In the genomic region with DNA sequence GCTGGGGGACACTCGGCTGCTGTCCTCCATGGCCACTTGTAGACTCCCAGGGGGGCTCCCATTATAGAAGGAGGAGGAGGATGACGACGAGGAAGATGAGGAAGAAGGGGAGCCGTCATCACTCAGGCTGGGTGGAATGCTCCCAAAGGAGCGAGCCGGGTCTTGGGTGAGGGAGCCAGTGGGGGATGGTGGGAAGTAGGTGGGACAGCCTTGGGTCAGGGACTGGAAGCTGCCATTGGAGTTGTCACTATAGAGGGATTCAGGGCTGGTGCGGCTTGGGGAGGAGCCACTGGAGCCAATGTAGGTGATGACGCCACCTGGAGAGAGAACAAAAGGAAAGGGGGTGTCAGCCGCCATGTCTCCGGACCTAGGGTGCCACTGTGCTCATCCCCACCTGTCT, we compare ENCODE assay signal across 10 cellular contexts. TPM values are rescaled to one million over a fixed set of nuclear protein-coding genes. Genes with fewer than 3 reads are reported as not detected.
DNase-seq lines count a peak whose midpoint lies in the region; ATAC-seq and TF ChIP-seq lines count a peak whose summit lies in the region.
"Had no signal": no experiment of that assay in that cellular context is flagged by ENCODE, and none has a peak within 500 bp of the region (broad histone marks: within the 10 kb centered on the region; RNA-seq: fewer than 3 reads in every experiment).

No MANE protein-coding gene starts in this region.

- no peak for TF ChIP-seq POLR2A in gastrocnemius medialis (IDR thresholded peaks at IDR 0.05)

- intact Hi-C loops in gastrocnemius medialis (cut with DNase I; ENCODE audit: low total_unique reads) = no loop called here

- peaks cover 37% of the 10 kb centered on the region for H3K4me1 Mint-ChIP-seq in WTC11

- ATAC-seq in RWPE2 (ENCODE audit: low read depth) (no peak), gastrocnemius medialis (no peak), WTC11 (no peak)

- DNase-seq in RWPE2 (ENCODE audit: low spot score) (no peak), fibroblast of the aortic adventitia (ENCODE audit: low read depth) (no peak), gastrocnemius medialis (peak in 1 of 2 donors; percentile 50), WTC11 (ENCODE audit: low spot score) (no peak), GM10266 (ENCODE audit: extremely low spot score) (no peak), iPS-NIHi7 (ENCODE audit: extremely low spot score) (no peak), OCI-M2 (lab: John Stamatoyannopoulos, UW; ENCODE audit: unreplicated experiment) (no peak)
- DNase-seq: amniotic stem cell, KBM-7 had no signal

- CTCF ChIA-PET in WTC11 (lab: Charles Lee) = interaction anchor here (0.9 to 8.1 kb wide), 3 partner anchors 15 to 34 kb away, joined by 3 to 185 read pairs (median 4); a partner anchor contains a TSS

- no peaks in the 10 kb centered on the region for H3K9me2 ChIP-seq in DOHH2 (replicated peaks; ENCODE audit: control insufficient read depth, low read length)

- H3K4me1 ChIP-seq in DOHH2 (ENCODE audit: control insufficient read depth, low read length) (peaks cover 64% of the 10 kb centered on the region), RWPE2 (ENCODE audit: insufficient read depth, poor library complexity, severe bottlenecking) (peaks cover 20% of the 10 kb centered on the region), gastrocnemius medialis (peaks cover 77 to 79% of the 10 kb centered on the region in 2 donors)

- no peaks in the 10 kb centered on the region for H3K9me3 Mint-ChIP-seq in WTC11

- peaks cover 38% of the 10 kb centered on the region for H3K27me3 Mint-ChIP-seq in WTC11 (ENCODE audit: low read depth)

- peaks cover 5% of the 10 kb centered on the region; the same call in 1 of the 2 replicates for H3K27me3 ChIP-seq in DOHH2 (ENCODE audit: control insufficient read depth, low read length)
- no peaks in the 10 kb centered on the region for H3K27me3 ChIP-seq in RWPE2 (ENCODE audit: insufficient read depth, poor library complexity, severe bottlenecking)
- H3K27me3 ChIP-seq in gastrocnemius medialis = no peaks in the 10 kb centered on the region

- H3K27ac ChIP-seq in DOHH2 (ENCODE audit: low read depth, low read length) (no peak overlapping the region), RWPE2 (ENCODE audit: poor library complexity, severe bottlenecking) (peak overlapping the region; percentile 89), gastrocnemius medialis (peak overlapping the region; percentile 94 to 100 (median 98))

- in situ Hi-C loops in gastrocnemius medialis (cut with MboI; ENCODE audit: low sequenced_read_pairs in 4 of 4) = no loop called here

- no peak overlapping the region for H3K27ac Mint-ChIP-seq in WTC11

- H4K20me1 ChIP-seq in DOHH2 (ENCODE audit: control insufficient read depth, insufficient read depth, low read depth, low read length) = no peaks in the 10 kb centered on the region

- POLR2A ChIA-PET in WTC11 (lab: Charles Lee) = no interaction called here

- H3K4me3 Mint-ChIP-seq in WTC11 = no peak overlapping the region

- H3K9me3 ChIP-seq in DOHH2 (ENCODE audit: control insufficient read depth, insufficient read depth, low read length) (no peaks in the 10 kb centered on the region), RWPE2 (ENCODE audit: severe bottlenecking) (no peaks in the 10 kb centered on the region), gastrocnemius medialis (no peaks in the 10 kb centered on the region)

- TF ChIP-seq CTCF in DOHH2 (IDR thresholded peaks at IDR 0.05; ENCODE audit: low read depth, low read length, poor library complexity, severe bottlenecking) (no peak), RWPE2 (IDR thresholded peaks at IDR 0.05; ENCODE audit: poor library complexity, severe bottlenecking) (no peak), fibroblast of the aortic adventitia (IDR thresholded peaks at IDR 0.05; ENCODE audit: insufficient read depth, low read length) (no peak), gastrocnemius medialis (IDR thresholded peaks at IDR 0.05 in 4 of 5, conservative IDR thresholded peaks at IDR 0.05 in 1 of 5) (no peak), WTC11 (IDR thresholded peaks at IDR 0.05) (no peak), GM10266 (IDR thresholded peaks at IDR 0.05; ENCODE audit: control insufficient read depth, insufficient read depth, low read depth, missing control alignments) (no peak)

- no peaks in the 10 kb centered on the region for H3F3A ChIP-seq in DOHH2 (ENCODE audit: control insufficient read depth, insufficient read depth)

- H3K4me3 ChIP-seq in DOHH2 (ENCODE audit: low read length) = no peak overlapping the region
- H3K4me3 ChIP-seq in RWPE2 (ENCODE audit: severe bottlenecking) = no peak overlapping the region
- peak overlapping the region; percentile 69 for H3K4me3 ChIP-seq in fibroblast of the aortic adventitia (ENCODE audit: low read depth, low read length)
- H3K4me3 ChIP-seq in gastrocnemius medialis = peak overlapping the region; percentile 43 to 82 (median 52)

- H3K36me3 Mint-ChIP-seq in WTC11 = peaks cover 29% of the 10 kb centered on the region

- H3K36me3 ChIP-seq in DOHH2 (ENCODE audit: control insufficient read depth, low read length) = peaks cover 23% of the 10 kb centered on the region
- H3K36me3 ChIP-seq in RWPE2 (ENCODE audit: low read depth) = peaks cover 62% of the 10 kb centered on the region
- H3K36me3 ChIP-seq in gastrocnemius medialis = peaks cover 0 to 45% of the 10 kb centered on the region in 2 donors

- H3K79me2 ChIP-seq in DOHH2 (ENCODE audit: control insufficient read depth, low read length) = no peaks in the 10 kb centered on the region

- H3K4me2 ChIP-seq in DOHH2 (ENCODE audit: low read length) = 0 out of 2 replicates have a peak overlapping the region, but pooled peaks have one; percentile 49

TF ChIP-seq in WTC11, 78 proteins besides CTCF, POLR2A, EP300 and RAD21 (continues in another document):
- TF ChIP-seq MXD4 (CRISPR knock-in tag; IDR thresholded peaks at IDR 0.05; ENCODE audit: borderline replicate concordance) = no peak
- TF ChIP-seq, protein P1, sequence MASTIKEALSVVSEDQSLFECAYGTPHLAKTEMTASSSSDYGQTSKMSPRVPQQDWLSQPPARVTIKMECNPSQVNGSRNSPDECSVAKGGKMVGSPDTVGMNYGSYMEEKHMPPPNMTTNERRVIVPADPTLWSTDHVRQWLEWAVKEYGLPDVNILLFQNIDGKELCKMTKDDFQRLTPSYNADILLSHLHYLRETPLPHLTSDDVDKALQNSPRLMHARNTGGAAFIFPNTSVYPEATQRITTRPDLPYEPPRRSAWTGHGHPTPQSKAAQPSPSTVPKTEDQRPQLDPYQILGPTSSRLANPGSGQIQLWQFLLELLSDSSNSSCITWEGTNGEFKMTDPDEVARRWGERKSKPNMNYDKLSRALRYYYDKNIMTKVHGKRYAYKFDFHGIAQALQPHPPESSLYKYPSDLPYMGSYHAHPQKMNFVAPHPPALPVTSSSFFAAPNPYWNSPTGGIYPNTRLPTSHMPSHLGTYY (CRISPR knock-in tag; IDR thresholded peaks at IDR 0.05) = no peak
- TF ChIP-seq, protein P2, sequence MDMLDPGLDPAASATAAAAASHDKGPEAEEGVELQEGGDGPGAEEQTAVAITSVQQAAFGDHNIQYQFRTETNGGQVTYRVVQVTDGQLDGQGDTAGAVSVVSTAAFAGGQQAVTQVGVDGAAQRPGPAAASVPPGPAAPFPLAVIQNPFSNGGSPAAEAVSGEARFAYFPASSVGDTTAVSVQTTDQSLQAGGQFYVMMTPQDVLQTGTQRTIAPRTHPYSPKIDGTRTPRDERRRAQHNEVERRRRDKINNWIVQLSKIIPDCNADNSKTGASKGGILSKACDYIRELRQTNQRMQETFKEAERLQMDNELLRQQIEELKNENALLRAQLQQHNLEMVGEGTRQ (CRISPR knock-in tag; IDR thresholded peaks at IDR 0.05) = no peak
- TF ChIP-seq, protein P3, sequence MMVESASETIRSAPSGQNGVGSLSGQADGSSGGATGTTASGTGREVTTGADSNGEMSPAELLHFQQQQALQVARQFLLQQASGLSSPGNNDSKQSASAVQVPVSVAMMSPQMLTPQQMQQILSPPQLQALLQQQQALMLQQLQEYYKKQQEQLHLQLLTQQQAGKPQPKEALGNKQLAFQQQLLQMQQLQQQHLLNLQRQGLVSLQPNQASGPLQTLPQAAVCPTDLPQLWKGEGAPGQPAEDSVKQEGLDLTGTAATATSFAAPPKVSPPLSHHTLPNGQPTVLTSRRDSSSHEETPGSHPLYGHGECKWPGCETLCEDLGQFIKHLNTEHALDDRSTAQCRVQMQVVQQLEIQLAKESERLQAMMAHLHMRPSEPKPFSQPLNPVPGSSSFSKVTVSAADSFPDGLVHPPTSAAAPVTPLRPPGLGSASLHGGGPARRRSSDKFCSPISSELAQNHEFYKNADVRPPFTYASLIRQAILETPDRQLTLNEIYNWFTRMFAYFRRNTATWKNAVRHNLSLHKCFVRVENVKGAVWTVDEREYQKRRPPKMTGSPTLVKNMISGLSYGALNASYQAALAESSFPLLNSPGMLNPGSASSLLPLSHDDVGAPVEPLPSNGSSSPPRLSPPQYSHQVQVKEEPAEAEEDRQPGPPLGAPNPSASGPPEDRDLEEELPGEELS (CRISPR knock-in tag; IDR thresholded peaks at IDR 0.05) = no peak

RNA-seq across cellular contexts. Expression of a gene that starts 3.3 kb away (rescaled TPM):
- total RNA-seq in fibroblast of the aortic adventitia (ENCODE audit: low replicate concordance) (2.8 and 6.5 TPM in 2 replicates), gastrocnemius medialis (10 to 100 TPM; 16.0 to 34.2 (median 18.3) TPM), WTC11 (2021) (5.6 to 7.6 TPM (median 6.2 TPM) in 3 replicates)

RNA-seq across cellular contexts. Expression of a gene that starts 24.7 kb away (rescaled TPM):
- 64.1 and 162 TPM in 2 replicates for total RNA-seq in fibroblast of the aortic adventitia (ENCODE audit: low replicate concordance)
- 10 to 100 TPM; 75.7 to 96.3 (median 85.9) TPM for total RNA-seq in gastrocnemius medialis
- total RNA-seq in WTC11 (2021) = 69.2 to 78.1 TPM (median 73.7 TPM) in 3 replicates

RNA-seq across cellular contexts. Expression of a gene that starts 34.3 kb away (rescaled TPM):
- total RNA-seq in fibroblast of the aortic adventitia (ENCODE audit: low replicate concordance) (23.0 and 26.0 TPM in 2 replicates), gastrocnemius medialis (10 to 100 TPM; 42.2 to 71.6 (median 48.2) TPM), WTC11 (2021) (11.9 to 15.9 TPM (median 12.0 TPM) in 3 replicates)

RNA-seq across cellular contexts. Expression of a gene that starts 42.9 kb away (rescaled TPM):
- 42.8 and 68.1 TPM in 2 replicates for total RNA-seq in fibroblast of the aortic adventitia (ENCODE audit: low replicate concordance)
- 100 to 1,000 TPM in 2 of 4 donors, 10 to 100 TPM in 2; 54.2 to 124 (median 93.9) TPM for total RNA-seq in gastrocnemius medialis
- 95.5 to 107 TPM (median 103 TPM) in 3 replicates for total RNA-seq in WTC11 (2021)

RNA-seq across cellular contexts. Expression of a gene that starts 43.2 kb away (rescaled TPM):
- 53.3 and 83.6 TPM in 2 replicates for total RNA-seq in fibroblast of the aortic adventitia (ENCODE audit: low replicate concordance)
- 10 to 100 TPM; 35.8 to 41.3 (median 39.8) TPM for total RNA-seq in gastrocnemius medialis
- total RNA-seq in WTC11 (2021) = 107 to 119 TPM (median 115 TPM) in 3 replicates

Comparison
In these comparisons a context has a peak if more than half of its experiments do, and no peak if none do; other contexts are left out.
1. H3K4me3 ChIP-seq: peak in fibroblast of the aortic adventitia (single experiment) and gastrocnemius medialis (4 of 4); none in DOHH2 (single experiment) and RWPE2 (single experiment).